30 cellular contexts compared by ENCODE assay signal in the genomic region with DNA sequence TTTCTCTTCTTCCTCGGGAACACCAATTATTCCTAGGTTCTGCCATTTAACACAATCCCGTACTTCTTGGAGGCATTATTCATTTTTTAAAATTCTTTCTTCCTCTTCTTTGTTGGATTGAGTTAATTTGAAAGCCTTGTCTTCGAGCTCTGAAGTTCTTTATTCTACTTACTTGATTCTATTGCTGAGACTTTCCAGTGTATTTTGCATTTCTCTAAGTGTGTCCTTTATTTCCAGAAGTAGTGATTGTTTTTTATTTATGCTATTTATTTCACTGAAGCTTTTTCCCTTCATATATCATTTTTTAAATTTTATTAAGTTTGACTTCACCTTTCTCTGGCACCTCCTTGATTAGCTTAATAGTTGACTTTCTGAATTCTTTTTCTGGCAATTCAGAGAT. TPM values are rescaled to one million over a fixed set of nuclear protein-coding genes. Genes with fewer than 3 reads are reported as not detected.
"Had no signal": no experiment of that assay in that cellular context is flagged by ENCODE, and none has a peak within 500 bp of the region (broad histone marks: within the 10 kb centered on the region; RNA-seq: fewer than 3 reads in every experiment).

No MANE protein-coding gene starts in this region.

- H3K9me3 ChIP-seq: suprapubic skin, testis, thoracic aorta, thyroid gland, upper lobe of left lung, upper lobe of right lung, uterus, vagina had no signal

- DNase-seq: stimulated activated CD4-positive, alpha-beta T cell treated with anti-CD3 and anti-CD28 coated beads, Interleukin-2, amount 100 ng/mL, for 48 hours; stimulated activated CD4-positive, alpha-beta T cell treated with anti-CD3 and anti-CD28 coated beads, Interleukin-4, amount 100 ng/mL, for 1 hour; stimulated activated CD4-positive, alpha-beta T cell treated with anti-CD3 and anti-CD28 coated beads, Interleukin-4, amount 100 ng/mL, for 24 hours; stimulated activated CD4-positive, alpha-beta T cell treated with anti-CD3 and anti-CD28 coated beads, Interleukin-4, amount 100 ng/mL, for 4 hours; stimulated activated CD8-positive, alpha-beta memory T cell treated with anti-CD3 and anti-CD28 coated beads, Interleukin-4, amount 100 ng/mL, for 48 hours; stimulated activated naive B cell treated with anti-CD40 and anti-IgM and Interleukin-4, amounts not matched to agents 10 μg/mL and 1 μg/mL and 100 μg/mL, for 72 hours; stimulated activated naive CD4-positive, alpha-beta T cell; stimulated activated naive CD4-positive, alpha-beta T cell treated with Interleukin-2 at 50 U/mL for 16 hours; stimulated activated naive CD8-positive, alpha-beta T cell treated with anti-CD3 and anti-CD28 coated beads, Interleukin-15, amount 100 ng/mL, for 72 hours; stimulated activated naive CD8-positive, alpha-beta T cell treated with anti-CD3 and anti-CD28 coated beads, Interleukin-15, Interleukin-2, amounts not matched to agents 100 U/mL and 50 U/mL, for 24 hours; stomach; substantia nigra; testis; thyroid gland; tibial artery; transverse colon; trophoblast cell; upper lobe of left lung; upper lobe of right lung; uterus had no signal

- H3K36me3 ChIP-seq: stomach, suprapubic skin, thoracic aorta, thyroid gland, tibial artery, tibial nerve, transverse colon, upper lobe of left lung, upper lobe of right lung, uterus, vagina had no signal

- H3K27me3 ChIP-seq: stomach, suprapubic skin, testis, thyroid gland, tibial artery, tibial nerve, transverse colon, upper lobe of left lung, upper lobe of right lung, uterus, vagina had no signal

- H3K27ac ChIP-seq: stomach, suprapubic skin, testis, thoracic aorta, thyroid gland, tibial artery, tibial nerve, transverse colon, upper lobe of left lung, upper lobe of right lung, uterus, vagina had no signal

- FAIRE-seq: urothelium cell line had no signal

- ATAC-seq: stimulated activated effector memory CD8-positive, alpha-beta T cell treated with anti-CD3 and anti-CD28 coated beads, Interleukin-12 subunit alpha, Interleukin-12 subunit beta, amount 100 ng/mL, for 72 hours; stimulated activated memory B cell treated with anti-CD40 and anti-IgM and Interleukin-4, amounts not matched to agents 10 μg/mL and 1 μg/mL and 100 μg/mL, for 72 hours; stimulated activated naive B cell treated with anti-CD40 and anti-IgM and Interleukin-4, amounts not matched to agents 10 μg/mL and 1 μg/mL and 100 μg/mL, for 72 hours; stimulated activated naive CD8-positive, alpha-beta T cell treated with anti-CD3 and anti-CD28 coated beads, Interleukin-15, amount 100 ng/mL, for 72 hours; stimulated activated naive CD8-positive, alpha-beta T cell treated with anti-CD3 and anti-CD28 coated beads, Interleukin-15, Interleukin-2, amounts not matched to agents 100 U/mL and 50 U/mL, for 24 hours; upper lobe of right lung had no signal

- H3K4me3 ChIP-seq: stomach, suprapubic skin, testis, thoracic aorta, thyroid gland, tibial artery, tibial nerve, transverse colon, upper lobe of left lung, upper lobe of right lung, uterus, vagina had no signal

- H3K4me1 ChIP-seq: stomach, suprapubic skin, testis, thyroid gland, tibial artery, tibial nerve, transverse colon, upper lobe of left lung, upper lobe of right lung, uterus, vagina had no signal

RNA-seq across cellular contexts. Expression of gene UPP2, which starts 13.6 kb away (rescaled TPM):
- total RNA-seq: stomach, subcutaneous adipose tissue, suprapubic skin, thoracic aorta, tibial nerve, transverse colon, upper lobe of left lung, upper lobe of right lung, ureter, vagina had no signal
- polyA plus RNA-seq: stomach, urinary bladder had no signal
